In the genomic region with DNA sequence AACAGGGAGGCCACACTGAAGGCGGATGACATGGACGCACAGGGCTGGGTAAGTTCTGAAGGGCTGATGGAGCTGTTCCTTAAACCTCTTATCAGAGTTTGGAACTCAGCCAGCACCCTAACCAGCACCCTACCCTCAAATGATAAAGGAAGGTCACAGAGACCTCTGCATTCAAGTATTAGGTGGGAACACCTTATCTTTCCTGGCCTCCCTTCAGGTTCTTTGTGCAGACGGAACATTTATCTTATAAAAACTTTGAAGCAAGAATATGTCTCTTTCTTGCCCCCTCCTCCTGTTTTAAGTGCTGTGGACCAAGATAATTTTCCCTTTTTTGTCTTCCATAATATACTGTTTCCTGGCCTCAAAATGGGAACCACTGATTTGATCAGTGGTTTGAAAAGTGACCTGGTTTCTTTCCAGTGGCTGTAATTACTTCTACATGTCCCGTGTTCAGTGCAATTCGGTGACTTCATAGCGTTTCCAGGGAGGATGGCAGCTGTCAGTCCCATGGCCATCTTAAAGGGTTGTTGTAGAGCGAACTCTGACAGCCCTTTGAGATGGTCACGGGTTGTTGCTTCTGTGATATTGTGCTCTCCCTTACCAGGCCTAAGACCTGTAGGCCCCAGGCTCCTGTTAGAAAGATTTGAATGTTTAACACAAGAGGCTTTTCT, we compare ENCODE assay signal across 16 cellular contexts.
"Had no signal": no experiment of that assay in that cellular context is flagged by ENCODE, and none has a peak within 500 bp of the region (broad histone marks: within the 10 kb centered on the region; RNA-seq: fewer than 3 reads in every experiment).

No MANE protein-coding gene starts in this region.

- H3K36me3 ChIP-seq: adrenal gland, colonic mucosa, heart left ventricle, left lung, pancreas, transverse colon had no signal

- H3K27ac ChIP-seq: adrenal gland, colonic mucosa, heart left ventricle, left lung, pancreas, transverse colon had no signal

- H3K9me3 ChIP-seq: adrenal gland, colonic mucosa, heart left ventricle, left lung, pancreas, transverse colon had no signal

- H3K4me1 ChIP-seq: adrenal gland, colonic mucosa, left lung, pancreas, transverse colon had no signal

- ATAC-seq: activated CD8-positive, alpha-beta T cell treated with anti-CD3 and anti-CD28 coated beads, Interleukin-2, amount 10 ng/mL, durations not matched to agents 7 days and 5 days; activated T-helper 17 cell treated with anti-CD3 and anti-CD28 coated beads, Interleukin-2, amount 50 U/mL, for 72 hours; left lung; pancreas had no signal

- DNase-seq: activated CD4-positive, alpha-beta T cell treated with anti-CD3 and anti-CD28 coated beads for 48 hours; activated CD8-positive, alpha-beta T cell treated with anti-CD3 and anti-CD28 coated beads, Interleukin-2, amount 10 ng/mL, durations not matched to agents 7 days and 5 days; activated naive CD4-positive, alpha-beta T cell treated with anti-CD3 and anti-CD28 coated beads, Interleukin-2, amount 50 U/mL, for 16 hours; adrenal gland; caudate nucleus; colonic mucosa; effector CD4-positive, alpha-beta T cell; foreskin melanocyte; heart left ventricle; islet precursor cell; left lung; mesendoderm; pancreas; SW 1271; transverse colon had no signal

- H3K4me3 ChIP-seq: adrenal gland, colonic mucosa, heart left ventricle, left lung, pancreas, transverse colon had no signal

- H3K27me3 ChIP-seq: adrenal gland, colonic mucosa, heart left ventricle, left lung, pancreas, transverse colon had no signal
